In the genomic region with DNA sequence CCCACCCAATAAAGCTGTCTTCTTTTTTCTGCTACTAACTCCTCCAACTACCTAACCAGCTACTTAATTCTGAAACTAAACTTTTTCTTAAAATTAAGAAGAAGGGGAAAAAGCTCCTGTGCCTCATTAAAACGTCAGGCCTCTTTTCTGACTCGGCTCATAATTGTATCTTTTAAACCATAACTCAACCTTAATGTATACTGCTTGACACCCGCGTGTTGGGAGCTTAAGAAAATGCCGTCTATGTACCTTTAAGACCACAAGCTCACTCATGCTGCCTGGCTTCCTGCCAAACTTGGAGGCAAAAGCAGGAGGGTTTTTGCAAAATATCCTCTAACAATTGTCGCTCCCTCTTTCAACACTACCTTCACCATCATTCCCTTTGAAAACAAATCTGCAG, we compare ENCODE assay signal across 8 cellular contexts. TPM values are rescaled to one million over a fixed set of nuclear protein-coding genes. Genes with fewer than 3 reads are reported as not detected.
DNase-seq lines count a peak whose midpoint lies in the region; ATAC-seq and TF ChIP-seq lines count a peak whose summit lies in the region.

No MANE protein-coding gene starts in this region.

- no peak overlapping the region for H3K27ac ChIP-seq in CD4-positive, alpha-beta T cell (ENCODE audit: low read depth, low read length)

- intact Hi-C loops in CD4-positive, alpha-beta T cell (cut with DNase I, micrococcal nuclease): no loop called here

- H3K9me3 ChIP-seq in CD4-positive, alpha-beta T cell (ENCODE audit: control insufficient read depth, low read length): no peaks in the 10 kb centered on the region
- no peaks in the 10 kb centered on the region for H3K9me3 ChIP-seq in adipocyte (ENCODE audit: control insufficient read depth, low read length)

- no peak for ATAC-seq in CD4-positive, alpha-beta T cell (ENCODE audit: poor library complexity)
- no peak for ATAC-seq in stimulated activated naive CD8-positive, alpha-beta T cell treated with anti-CD3 and anti-CD28 coated beads, Interleukin-15, Interleukin-2, amounts not matched to agents 100 U/mL and 50 U/mL, for 24 hours
- no peak for ATAC-seq in HG03342 (IDR thresholded peaks at IDR 0.05; ENCODE audit: unreplicated experiment)

- CTCF ChIA-PET in CD4-positive, alpha-beta T cell (lab: Charles Lee): interaction anchor here (1.4 kb wide), 1 partner anchor 12 kb away, joined by 7 read pairs; no protein-coding TSS in a partner anchor

- peaks cover 57% of the 10 kb centered on the region for H3K4me1 ChIP-seq in adipocyte (ENCODE audit: control insufficient read depth, insufficient read depth, low read length)

- peak in 7 of 10 experiments; percentile 33 to 61 (median 48) for DNase-seq in CD4-positive, alpha-beta T cell
- peak; percentile 42 for DNase-seq in HCEC 1CT
- peak; percentile 89 for DNase-seq in NOMO-1 treated with dmso at 0.1 percent for 144 hours (lab: John Stamatoyannopoulos, UW; ENCODE audit: unreplicated experiment)
- DNase-seq in adipocyte (ENCODE audit: low read depth): peak; percentile 75
- DNase-seq in inferior parietal cortex (ENCODE audit: extremely low spot score): peak; percentile 29
- peak; percentile 68 for DNase-seq in stimulated activated naive CD8-positive, alpha-beta T cell treated with anti-CD3 and anti-CD28 coated beads, Interleukin-15, Interleukin-2, amounts not matched to agents 100 U/mL and 50 U/mL, for 24 hours
- no peak for DNase-seq in GOT3 (lab: John Stamatoyannopoulos, UW)

- H3K27me3 ChIP-seq in CD4-positive, alpha-beta T cell (ENCODE audit: control insufficient read depth, insufficient read depth, low read length): peaks cover 38% of the 10 kb centered on the region
- H3K27me3 ChIP-seq in adipocyte (replicated peaks; ENCODE audit: control insufficient read depth, insufficient read depth, low read length): no peaks in the 10 kb centered on the region

- H3K36me3 ChIP-seq in adipocyte (ENCODE audit: control insufficient read depth, insufficient read depth, low read length, severe bottlenecking): peaks cover 39% of the 10 kb centered on the region

- peak overlapping the region; percentile 100 for H3K4me3 ChIP-seq in adipocyte (ENCODE audit: low read length)

- peak overlapping the region; percentile 75 for H3K4me3 Mint-ChIP-seq in CD4-positive, alpha-beta T cell

- peak overlapping the region; percentile 100 for H3K9ac ChIP-seq in adipocyte (ENCODE audit: low read length)

- peaks cover 31% of the 10 kb centered on the region for H3K4me1 Mint-ChIP-seq in CD4-positive, alpha-beta T cell (ENCODE audit: low read depth)

- peaks cover 56% of the 10 kb centered on the region for H3K27me3 Mint-ChIP-seq in CD4-positive, alpha-beta T cell

- no peak for TF ChIP-seq CTCF in CD4-positive, alpha-beta T cell (IDR thresholded peaks at IDR 0.05)

- POLR2A ChIA-PET in CD4-positive, alpha-beta T cell (lab: Charles Lee): interaction anchor here (0.6 to 1.0 kb wide), 2 partner anchors 367 to 399 kb away, joined by 3 to 4 read pairs; no protein-coding TSS in a partner anchor

- peaks cover 4% of the 10 kb centered on the region for H3K36me3 Mint-ChIP-seq in CD4-positive, alpha-beta T cell (ENCODE audit: low read depth)

- H3K9me3 Mint-ChIP-seq in CD4-positive, alpha-beta T cell: no peaks in the 10 kb centered on the region

- no peak overlapping the region for H3K27ac Mint-ChIP-seq in CD4-positive, alpha-beta T cell

RNA-seq across cellular contexts. Expression of a gene that starts 5.0 kb away (rescaled TPM):
- total RNA-seq in CD4-positive, alpha-beta T cell: under 1 TPM; 0.20 to 0.52 TPM
